Comparison of ENCODE assay signal across 14 cellular contexts in the genomic region with DNA sequence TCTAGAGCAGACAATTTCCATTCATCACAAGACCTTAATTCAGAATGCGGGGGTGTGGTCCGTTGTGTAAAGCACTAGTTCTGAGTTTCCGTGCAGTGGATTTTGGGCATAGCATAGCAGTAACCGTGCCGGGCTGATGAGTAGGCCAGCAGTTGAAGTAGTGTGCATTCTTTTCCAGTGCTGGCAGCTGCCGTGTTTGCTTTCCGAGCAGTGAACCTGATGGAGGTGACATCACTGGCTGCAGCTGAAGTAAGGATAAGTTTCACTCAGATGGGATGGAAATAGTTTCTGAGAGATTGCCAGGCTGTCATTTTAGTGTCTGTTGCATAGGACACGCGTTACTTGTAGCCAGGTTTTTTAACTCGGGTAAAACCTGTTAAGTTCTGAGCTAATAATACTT.
DNase-seq lines count a peak whose midpoint lies in the region; ATAC-seq and TF ChIP-seq lines count a peak whose summit lies in the region.
"Had no signal": no experiment of that assay in that cellular context is flagged by ENCODE, and none has a peak within 500 bp of the region (broad histone marks: within the 10 kb centered on the region; RNA-seq: fewer than 3 reads in every experiment).

No MANE protein-coding gene starts in this region.

- H3K27me3 Mint-ChIP-seq in H9 (ENCODE audit: low read depth) (no peaks in the 10 kb centered on the region), nephron progenitor cell (ENCODE audit: low read depth, poor library complexity) (no peaks in the 10 kb centered on the region), progenitor cell of endocrine pancreas (no peaks in the 10 kb centered on the region)

- H3K27ac ChIP-seq in H9 (ENCODE audit: insufficient read length, low read depth, low read length), result no peak overlapping the region
- H3K27ac ChIP-seq in parathyroid adenoma, result peak overlapping the region; percentile 12
- H3K27ac ChIP-seq: C4-2B, esophagus squamous epithelium had no signal

- no peak overlapping the region for H2BK20ac ChIP-seq in H9 (ENCODE audit: low read depth, low read length, poor library complexity, severe bottlenecking)

- H3K4me2 ChIP-seq in H9 (ENCODE audit: insufficient read depth, insufficient read length, low read length) (no peak overlapping the region), parathyroid adenoma (ENCODE audit: low read length) (no peak overlapping the region)

- H2AFZ ChIP-seq in H9 (ENCODE audit: low read length) (no peak overlapping the region), parathyroid adenoma (no peak overlapping the region)

- H3K79me2 ChIP-seq in H9 (ENCODE audit: insufficient read depth, low read length) (no peaks in the 10 kb centered on the region), parathyroid adenoma (no peaks in the 10 kb centered on the region)

- H3K23ac ChIP-seq in H9 (ENCODE audit: insufficient read length, low read depth, low read length), result no peak overlapping the region

- H3T11ph ChIP-seq in H9 (ENCODE audit: low read length), result no peak overlapping the region

- H4K8ac ChIP-seq in H9 (replicated peaks; ENCODE audit: insufficient read length, low read depth, low read length), result no peak overlapping the region

- intact Hi-C loops in Right ventricle myocardium inferior (cut with DNase I), result no loop called here

- H3K4me3 Mint-ChIP-seq in H9, result no peak overlapping the region
- no peak overlapping the region for H3K4me3 Mint-ChIP-seq in nephron progenitor cell
- no peak overlapping the region for H3K4me3 Mint-ChIP-seq in progenitor cell of endocrine pancreas (ENCODE audit: low read depth)

- no peaks in the 10 kb centered on the region for H3K4me1 ChIP-seq in H9 (ENCODE audit: insufficient read depth, low read length)
- H3K4me1 ChIP-seq in parathyroid adenoma, result peaks cover 3% of the 10 kb centered on the region

- DNase-seq in H9 (no peak), SHP77 treated with DMSO at 0.1 percent for 48 hours (lab: John Stamatoyannopoulos, UW) (peak; percentile 27), Right ventricle myocardium inferior (ENCODE audit: missing footprints) (no peak), nephron progenitor cell (no peak), progenitor cell of endocrine pancreas (ENCODE audit: low spot score, unreplicated experiment) (no peak)
- no peak for DNase-seq in stimulated activated CD4-positive, alpha-beta T cell treated with anti-CD3 and anti-CD28 coated beads, Interleukin-4, amount 100 ng/mL, for 24 hours
- no peak for DNase-seq in stimulated activated naive CD8-positive, alpha-beta T cell treated with anti-CD3 and anti-CD28 coated beads, Interleukin-15, Interleukin-2, amounts not matched to agents 100 U/mL and 50 U/mL, for 24 hours
- DNase-seq: activated T-cell treated with anti-CD3 and anti-CD28 coated beads, Interleukin-2, amount 50 U/mL, for 48 hours; caudate nucleus; esophagus squamous epithelium; mammary epithelial cell; NCI-H187 treated with DMSO at 0.1 percent for 48 hours had no signal

- H4K20me1 ChIP-seq in H9 (ENCODE audit: control insufficient read depth, insufficient read depth, insufficient read length), result no peaks in the 10 kb centered on the region

- H3K36me3 Mint-ChIP-seq in H9 (ENCODE audit: insufficient read depth in 1 of 3, low read depth in 3 of 3), result no peaks in the 10 kb centered on the region
- no peaks in the 10 kb centered on the region for H3K36me3 Mint-ChIP-seq in nephron progenitor cell (ENCODE audit: low read depth)
- H3K36me3 Mint-ChIP-seq in progenitor cell of endocrine pancreas (ENCODE audit: insufficient read depth), result peaks cover 8% of the 10 kb centered on the region

- WGBS in H9 (ENCODE audit: extremely low coverage, insufficient read length, low lambda C conversion rate), result no CpG with 5 or more reads among the region's 10 CpGs

- peak overlapping the region; percentile 18 for H2BK5ac ChIP-seq in H9 (ENCODE audit: insufficient read length, low read length)

- no peaks in the 10 kb centered on the region for H3K79me1 ChIP-seq in H9 (ENCODE audit: insufficient read depth, low read depth, low read length, poor library complexity, severe bottlenecking)

- no peaks in the 10 kb centered on the region for H3K36me3 ChIP-seq in parathyroid adenoma (ENCODE audit: control insufficient read depth, insufficient read depth, low read length)

- H3K27me3 ChIP-seq in H9 (ENCODE audit: insufficient read depth, low read length) (no peaks in the 10 kb centered on the region), parathyroid adenoma (ENCODE audit: control insufficient read depth, insufficient read depth, low read length) (no peaks in the 10 kb centered on the region)
- H3K27me3 ChIP-seq: esophagus squamous epithelium had no signal

- H3K27ac Mint-ChIP-seq in H9 (peak overlapping the region in 1 of 3 experiments; percentile 1; a peak in 1 of 7 replicates), nephron progenitor cell (no peak overlapping the region), progenitor cell of endocrine pancreas (no peak overlapping the region)

- no peak overlapping the region for H3K4me3 ChIP-seq in parathyroid adenoma (ENCODE audit: low read depth, low read length)
- H3K4me3 ChIP-seq: esophagus squamous epithelium had no signal

- no peak overlapping the region for H2BK15ac ChIP-seq in H9 (ENCODE audit: low read depth, low read length)

- no peaks in the 10 kb centered on the region for H3K4me1 Mint-ChIP-seq in H9
- no peaks in the 10 kb centered on the region for H3K4me1 Mint-ChIP-seq in nephron progenitor cell
- H3K4me1 Mint-ChIP-seq in progenitor cell of endocrine pancreas (ENCODE audit: low read depth), result peaks cover 6% of the 10 kb centered on the region

- no peak overlapping the region for H2BK120ac ChIP-seq in H9 (ENCODE audit: low read depth, low read length, poor library complexity, severe bottlenecking)

- no peak overlapping the region for H4K91ac ChIP-seq in H9 (ENCODE audit: insufficient read length, low read depth, low read length)

- no peak overlapping the region for H2AK5ac ChIP-seq in H9 (ENCODE audit: insufficient read length, low read length)

- H3K9ac ChIP-seq in H9 (ENCODE audit: extremely low read depth, insufficient read length, low read length), result no peak overlapping the region
- H3K9ac ChIP-seq in parathyroid adenoma, result no peak overlapping the region

- ATAC-seq in Right ventricle myocardium inferior, result peak; percentile 92
- no peak for ATAC-seq in stimulated activated naive CD8-positive, alpha-beta T cell treated with anti-CD3 and anti-CD28 coated beads, Interleukin-15, Interleukin-2, amounts not matched to agents 100 U/mL and 50 U/mL, for 24 hours

- no peak overlapping the region for H3K56ac ChIP-seq in H9 (ENCODE audit: insufficient read length, low read depth, low read length)

- no peaks in the 10 kb centered on the region for H3K9me3 Mint-ChIP-seq in H9
- no peaks in the 10 kb centered on the region for H3K9me3 Mint-ChIP-seq in nephron progenitor cell
- H3K9me3 Mint-ChIP-seq in progenitor cell of endocrine pancreas (ENCODE audit: low read depth), result no peaks in the 10 kb centered on the region

- H3K4ac ChIP-seq in H9 (ENCODE audit: low read depth, low read length), result no peak overlapping the region

- H2BK12ac ChIP-seq in H9 (ENCODE audit: insufficient read length, low read depth, low read length), result no peak overlapping the region

- no peak overlapping the region for H3K14ac ChIP-seq in H9 (ENCODE audit: insufficient read depth, low read length)

- H3K9me3 ChIP-seq in H9 (ENCODE audit: control insufficient read depth, low read depth, low read length), result no peaks in the 10 kb centered on the region
- no peaks in the 10 kb centered on the region for H3K9me3 ChIP-seq in parathyroid adenoma (ENCODE audit: control insufficient read depth, low read length)
- H3K9me3 ChIP-seq: esophagus squamous epithelium had no signal

- no peak overlapping the region for H3K18ac ChIP-seq in H9 (ENCODE audit: insufficient read length, low read depth, low read length)

- H3K23me2 ChIP-seq in H9 (ENCODE audit: insufficient read length, low read depth, low read length, poor library complexity, severe bottlenecking), result no peaks in the 10 kb centered on the region

- H4K5ac ChIP-seq in H9 (ENCODE audit: insufficient read length, low read depth, low read length), result no peak overlapping the region

- TF ChIP-seq CTCF in H9 (conservative IDR thresholded peaks at IDR 0.05) (no peak), parathyroid adenoma (IDR thresholded peaks at IDR 0.05) (no peak), nephron progenitor cell (IDR thresholded peaks at IDR 0.05) (no peak), progenitor cell of endocrine pancreas (IDR thresholded peaks at IDR 0.05; ENCODE audit: unreplicated experiment) (no peak)
